In the genomic region with DNA sequence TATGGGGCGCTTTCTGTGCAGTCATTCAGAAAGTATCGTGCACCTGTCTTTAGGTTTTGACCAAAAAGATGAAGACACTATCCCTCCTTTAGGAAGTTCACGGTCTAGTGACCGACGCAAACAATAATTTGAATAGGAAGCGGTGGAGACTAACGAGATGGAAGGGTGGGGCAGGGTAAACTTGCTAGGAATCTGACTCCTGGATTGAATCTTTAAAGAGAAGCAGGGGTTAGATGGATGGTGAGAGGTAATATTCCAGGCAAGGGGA, we compare ENCODE assay signal across 8 cellular contexts. TPM values are rescaled to one million over a fixed set of nuclear protein-coding genes. Genes with fewer than 3 reads are reported as not detected.
DNase-seq lines count a peak whose midpoint lies in the region; ATAC-seq, FAIRE-seq and TF ChIP-seq lines count a peak whose summit lies in the region.

No MANE protein-coding gene starts in this region.

- peaks cover 49% of the 10 kb centered on the region for H3K4me1 ChIP-seq in left ventricle myocardium inferior
- H3K4me1 ChIP-seq in PC-3 (ENCODE audit: insufficient read depth, low read length): peaks cover 40% of the 10 kb centered on the region
- H3K4me1 ChIP-seq in esophagus muscularis mucosa: peaks cover 27 to 45% (median 38%) of the 10 kb centered on the region in 4 donors
- peaks cover 0 to 35% (median 27%) of the 10 kb centered on the region in 4 donors for H3K4me1 ChIP-seq in sigmoid colon

- H3K27me3 ChIP-seq in left ventricle myocardium inferior (ENCODE audit: low read depth): no peaks in the 10 kb centered on the region
- H3K27me3 ChIP-seq in PC-3 (ENCODE audit: low read length): no peaks in the 10 kb centered on the region
- H3K27me3 ChIP-seq in esophagus muscularis mucosa: no peaks in the 10 kb centered on the region
- no peaks in the 10 kb centered on the region for H3K27me3 ChIP-seq in sigmoid colon

- H3K9me3 ChIP-seq in left ventricle myocardium inferior (replicated peaks): no peaks in the 10 kb centered on the region
- H3K9me3 ChIP-seq in PC-3 (ENCODE audit: low read length): no peaks in the 10 kb centered on the region
- no peaks in the 10 kb centered on the region for H3K9me3 ChIP-seq in esophagus muscularis mucosa
- H3K9me3 ChIP-seq in sigmoid colon: no peaks in the 10 kb centered on the region

- DNase-seq in left ventricle myocardium inferior (no peak), cardiac septum (ENCODE audit: low spot score) (no peak), PC-3 (peak; percentile 7), esophagus muscularis mucosa (ENCODE audit: extremely low spot score) (no peak), sigmoid colon (no peak), Kasumi-1 (lab: John Stamatoyannopoulos, UW) (no peak), H54 (ENCODE audit: insufficient read length, low spot score) (no peak)
- no peak for DNase-seq in activated CD4-positive, CD25-positive, alpha-beta regulatory T cell (lab: John Stamatoyannopoulos, UW)

- no peak for TF ChIP-seq EP300 in esophagus muscularis mucosa (IDR thresholded peaks at IDR 0.05)
- no peak for TF ChIP-seq EP300 in sigmoid colon (IDR thresholded peaks at IDR 0.05)

- peaks cover 39% of the 10 kb centered on the region for H4K20me1 ChIP-seq in PC-3 (ENCODE audit: low read length)

- H3K27ac ChIP-seq in left ventricle myocardium inferior (replicated peaks) (peak overlapping the region; percentile 93), PC-3 (ENCODE audit: low read length) (peak overlapping the region; percentile 70), esophagus muscularis mucosa (replicated peaks in 1 of 4) (peak overlapping the region; percentile 94 to 99 (median 98)), sigmoid colon (peak overlapping the region; percentile 93 to 99 (median 97))

- no peak for ATAC-seq in PC-3

- TF ChIP-seq POLR2A in esophagus muscularis mucosa (IDR thresholded peaks at IDR 0.05; ENCODE audit: low read depth): no peak
- TF ChIP-seq POLR2A in sigmoid colon (IDR thresholded peaks at IDR 0.05): no peak
- no peak for TF ChIP-seq POLR2A in H54 (IDR thresholded peaks at IDR 0.05; ENCODE audit: low read depth, low read length)

- POLR2A ChIA-PET in PC-3 (lab: Charles Lee; ENCODE audit: unreplicated experiment): no interaction called here

- peak overlapping the region; percentile 100 for H3K9ac ChIP-seq in PC-3 (ENCODE audit: low read length)

- WGBS in esophagus muscularis mucosa: 27% methylated on average over 7 of the region's 7 CpGs
- 7 to 38% methylated on average over 7 of the region's 7 CpGs for WGBS in sigmoid colon, 2 donors

- no peak for FAIRE-seq in H54 (lab: Jason Lieb, UNC)

- BruUV-seq in PC-3 (replicated peaks; lab: Mats Ljungman, UMichigan): TSS peak; percentile 93

- intact Hi-C loops in left ventricle myocardium inferior (cut with micrococcal nuclease) (no loop called here), cardiac septum (cut with DNase I) (no loop called here), PC-3 (cut with micrococcal nuclease) (no loop called here), esophagus muscularis mucosa (cut with DNase I) (loop anchor here (10.0 kb wide), 1 partner anchor 1054 kb away; the partner anchor contains the start of gene TCF4), sigmoid colon (cut with DNase I) (loop anchor here (5.0 to 10.0 kb wide), 3 partner anchors 1052 to 1314 kb away; partner anchors contain the start of gene TCF4)

- TF ChIP-seq CTCF in left ventricle myocardium inferior (IDR thresholded peaks at IDR 0.05; ENCODE audit: borderline replicate concordance) (no peak), PC-3 (conservative IDR thresholded peaks at IDR 0.05; ENCODE audit: low read depth, low read length) (no peak), esophagus muscularis mucosa (IDR thresholded peaks at IDR 0.05) (no peak), sigmoid colon (IDR thresholded peaks at IDR 0.05) (no peak)

- H3K36me3 ChIP-seq in left ventricle myocardium inferior (no peaks in the 10 kb centered on the region), PC-3 (ENCODE audit: low read depth, low read length) (peaks cover 9% of the 10 kb centered on the region; the same call in 1 of the 2 replicates), esophagus muscularis mucosa (peaks cover 0 to 5% (median 2%) of the 10 kb centered on the region in 4 donors), sigmoid colon (no peaks in the 10 kb centered on the region)

- peak overlapping the region; percentile 85 for H3K4me3 ChIP-seq in left ventricle myocardium inferior
- H3K4me3 ChIP-seq in PC-3 (ENCODE audit: low read length): peak overlapping the region; percentile 73
- H3K4me3 ChIP-seq in esophagus muscularis mucosa: peak overlapping the region; percentile 78 to 98 (median 88)
- peak overlapping the region; percentile 86 to 93 (median 91) for H3K4me3 ChIP-seq in sigmoid colon

- CTCF ChIA-PET in PC-3 (lab: Charles Lee): no interaction called here

- no peaks in the 10 kb centered on the region for H3F3A ChIP-seq in PC-3 (ENCODE audit: low read length, unreplicated experiment)

- H3K79me2 ChIP-seq in PC-3 (ENCODE audit: low read length): peaks cover 44% of the 10 kb centered on the region

- H3K4me2 ChIP-seq in PC-3 (ENCODE audit: low read length): peak overlapping the region; percentile 94

- H3K9me2 ChIP-seq in PC-3 (replicated peaks; ENCODE audit: low read length): no peaks in the 10 kb centered on the region

- peak overlapping the region; percentile 96 for H2AFZ ChIP-seq in PC-3 (ENCODE audit: low read length)

RNA-seq across cellular contexts. Expression of gene TXNL1, which starts 0.6 kb away (rescaled TPM):
- total RNA-seq in left ventricle myocardium inferior (117 TPM), cardiac septum (68.3 TPM), PC-3 (2014; rRNA removed) (70.0 and 75.8 TPM in 2 replicates), esophagus muscularis mucosa (10 to 100 TPM; 29.9 to 42.5 (median 40.4) TPM), sigmoid colon (10 to 100 TPM; 39.8 to 47.9 (median 46.1) TPM)
- polyA plus RNA-seq in sigmoid colon: 10 to 100 TPM; 53.3 to 79.1 (median 69.7) TPM

RNA-seq across cellular contexts. Expression of gene WDR7, which starts 12.1 kb away (rescaled TPM):
- total RNA-seq in left ventricle myocardium inferior: 29.3 TPM
- total RNA-seq in cardiac septum: 28.0 TPM
- total RNA-seq in PC-3 (2014; rRNA removed): 16.0 and 23.8 TPM in 2 replicates
- 10 to 100 TPM; 23.1 to 48.6 (median 30.3) TPM for total RNA-seq in esophagus muscularis mucosa
- 10 to 100 TPM; 28.5 to 45.3 (median 39.1) TPM for total RNA-seq in sigmoid colon
- polyA plus RNA-seq in sigmoid colon: 1 to 10 TPM; 3.7 to 6.9 (median 5.4) TPM

Comparison
In these comparisons a context has a peak if more than half of its experiments do, and no peak if none do; other contexts are left out.
1. intact Hi-C loops: an anchor here in esophagus muscularis mucosa (10.0 kb wide) and sigmoid colon (5.0 to 10.0 kb wide); none called in left ventricle myocardium inferior, cardiac septum and PC-3.